Comparison of ENCODE assay signal across 8 cellular contexts in genomic region chr11:93662177-93662575, GRCh38. TPM values are rescaled to one million over a fixed set of nuclear protein-coding genes. Genes with fewer than 3 reads are reported as not detected.
DNase-seq lines count a peak whose midpoint lies in the region; ATAC-seq and TF ChIP-seq lines count a peak whose summit lies in the region.

No MANE protein-coding gene starts in this region.

- H3K36me3 ChIP-seq in hepatocyte (replicated peaks; ENCODE audit: insufficient read depth, low read depth) (no peaks in the 10 kb centered on the region), stomach smooth muscle (ENCODE audit: control insufficient read depth in 2 of 2, insufficient read depth in 2 of 2, low read length in 2 of 2) (no peaks in the 10 kb centered on the region)

- peak; percentile 13 for ATAC-seq in HG02852 (IDR thresholded peaks at IDR 0.05; ENCODE audit: unreplicated experiment)
- ATAC-seq in T-helper 17 cell = no peak

- H3K9me3 ChIP-seq in T-helper 17 cell (ENCODE audit: control insufficient read depth, low read length, poor library complexity, severe bottlenecking) (no peaks in the 10 kb centered on the region), hepatocyte (ENCODE audit: low read depth) (no peaks in the 10 kb centered on the region), stomach smooth muscle (ENCODE audit: control insufficient read depth in 2 of 2, low read length in 2 of 2) (no peaks in the 10 kb centered on the region)

- H3K9me2 ChIP-seq in hepatocyte (replicated peaks; ENCODE audit: insufficient read depth) = no peaks in the 10 kb centered on the region

- H3K4me2 ChIP-seq in hepatocyte = peak overlapping the region; percentile 85

- H3K27me3 Mint-ChIP-seq in T-helper 17 cell = no peaks in the 10 kb centered on the region

- peak overlapping the region; percentile 80 for H2AFZ ChIP-seq in hepatocyte

- H3K27me3 ChIP-seq in hepatocyte (no peaks in the 10 kb centered on the region), stomach smooth muscle (ENCODE audit: control insufficient read depth in 1 of 2, insufficient read depth in 2 of 2, low read length in 2 of 2) (no peaks in the 10 kb centered on the region)

- WGBS in hepatocyte (ENCODE audit: low lambda C conversion rate, missing lambda C conversion rate) = 21% methylated on average over 4 of the region's 4 CpGs

- DNase-seq in DMS53 (lab: John Stamatoyannopoulos, UW) (peak; percentile 61), DMS53 treated with DMSO at 0.1 percent for 48 hours (lab: John Stamatoyannopoulos, UW; ENCODE audit: unreplicated experiment) (no peak), T-helper 17 cell (no peak), hepatocyte (ENCODE audit: low spot score) (no peak), NCI-H2227 (lab: John Stamatoyannopoulos, UW; ENCODE audit: unreplicated experiment) (no peak), NK-92 (lab: John Stamatoyannopoulos, UW; ENCODE audit: unreplicated experiment) (no peak)

- peaks cover 42% of the 10 kb centered on the region for H3K79me2 ChIP-seq in hepatocyte

- H3K4me1 ChIP-seq in hepatocyte (ENCODE audit: insufficient read depth) (peaks cover 8% of the 10 kb centered on the region), stomach smooth muscle (ENCODE audit: control insufficient read depth, insufficient read depth, low read length) (no peaks in the 10 kb centered on the region)

- no peaks in the 10 kb centered on the region for H3K36me3 Mint-ChIP-seq in T-helper 17 cell (ENCODE audit: low read depth)

- peak overlapping the region; percentile 91 for H3K4me3 Mint-ChIP-seq in T-helper 17 cell

- H3K27ac Mint-ChIP-seq in T-helper 17 cell = peak overlapping the region; percentile 91

- no peak for TF ChIP-seq CTCF in hepatocyte (IDR thresholded peaks at IDR 0.05; ENCODE audit: poor library complexity)

- H3K4me1 Mint-ChIP-seq in T-helper 17 cell = peaks cover 29% of the 10 kb centered on the region

- H3K27ac ChIP-seq in hepatocyte (peak overlapping the region; percentile 87), stomach smooth muscle (ENCODE audit: low read length) (peak overlapping the region; percentile 62)

- H3K9ac ChIP-seq in stomach smooth muscle (ENCODE audit: low read length in 2 of 2) = peak overlapping the region; percentile 61 to 84

- H4K20me1 ChIP-seq in hepatocyte (ENCODE audit: insufficient read depth, poor library complexity, severe bottlenecking) = no peaks in the 10 kb centered on the region

- H3K4me3 ChIP-seq in hepatocyte (peak overlapping the region; percentile 69), stomach smooth muscle (ENCODE audit: low read length in 2 of 2) (peak overlapping the region; percentile 81 to 97)

RNA-seq across cellular contexts. Expression of gene CEP295, which starts 0.7 kb away (rescaled TPM):
- total RNA-seq in T-helper 17 cell = 10 to 100 TPM in 1 of 2 donors, 1 to 10 TPM in 1; 9.3 to 11.9 TPM
- 20.9 and 21.8 TPM in 2 replicates for total RNA-seq in hepatocyte
- polyA plus RNA-seq in hepatocyte = 1.6 and 2.9 TPM in 2 replicates
